ENCODE assay signal across 8 cellular contexts in genomic region chr12:57224973-57225679, GRCh38. TPM values are rescaled to one million over a fixed set of nuclear protein-coding genes. Genes with fewer than 3 reads are reported as not detected.
A peak's percentile ranks its signal among the peaks of the same experiment; 100 is the strongest.
DNase-seq lines count a peak whose midpoint lies in the region; ATAC-seq and TF ChIP-seq lines count a peak whose summit lies in the region.

No MANE protein-coding gene starts in this region.

- peaks cover 14% of the 10 kb centered on the region for H3K27me3 Mint-ChIP-seq in HFFc6 (ENCODE audit: insufficient read depth)
- peaks cover 78% of the 10 kb centered on the region for H3K27me3 Mint-ChIP-seq in endodermal cell (ENCODE audit: insufficient read depth)

- no peak overlapping the region for H3K9ac ChIP-seq in endodermal cell (ENCODE audit: extremely low read depth, low read length, poor library complexity, severe bottlenecking)

- H3K9me3 ChIP-seq in endodermal cell (ENCODE audit: control insufficient read depth, low read length) = no peaks in the 10 kb centered on the region

- TF ChIP-seq CTCF in AG09319 (IDR thresholded peaks at IDR 0.05; ENCODE audit: low read depth, low read length) (peak; percentile 6), HFFc6 (IDR thresholded peaks at IDR 0.05) (peak; percentile 68), endodermal cell (conservative IDR thresholded peaks at IDR 0.05) (peak; percentile 98), omental fat pad (IDR thresholded peaks at IDR 0.05) (peak in 1 of 3 donors; percentile 32)

- peak; percentile 26 for ATAC-seq in omental fat pad (ENCODE audit: low FRiP score)
- ATAC-seq in HG03521 (IDR thresholded peaks at IDR 0.05; ENCODE audit: unreplicated experiment) = no peak

- no peak overlapping the region for H3K4me3 ChIP-seq in endodermal cell (ENCODE audit: low read length)

- no peaks in the 10 kb centered on the region for H3K4me1 ChIP-seq in endodermal cell (ENCODE audit: control insufficient read depth, insufficient read depth, low read length)

- 39 to 43% methylated on average over 44 to 61 of the region's 61 CpGs for WGBS in endodermal cell (ENCODE audit: insufficient coverage in 1 of 2, insufficient read length in 1 of 2), 2 experiments

- H3K27ac ChIP-seq in endodermal cell (ENCODE audit: low read depth, low read length) = no peak overlapping the region

- H3K4me1 Mint-ChIP-seq in HFFc6 (ENCODE audit: low read depth) (peaks cover 25% of the 10 kb centered on the region), endodermal cell (peaks cover 30% of the 10 kb centered on the region)

- DNase-seq in AG09319 (ENCODE audit: extremely low read depth, low read depth) = no peak
- no peak for DNase-seq in HFFc6
- peak; percentile 57 to 64 for DNase-seq in activated CD4-positive, alpha-beta T cell treated with anti-CD3 and anti-CD28 coated beads for 4 hours
- DNase-seq in endodermal cell = peak; percentile 97
- DNase-seq in omental fat pad (ENCODE audit: low spot score) = no peak
- DNase-seq in NCI-H2107 treated with DMSO at 0.1 percent for 48 hours (lab: John Stamatoyannopoulos, UW; ENCODE audit: unreplicated experiment) = no peak
- DNase-seq in COLO829 (ENCODE audit: low spot score) = no peak

- no peaks in the 10 kb centered on the region for H3K9me3 Mint-ChIP-seq in HFFc6
- no peaks in the 10 kb centered on the region for H3K9me3 Mint-ChIP-seq in endodermal cell

- H3K36me3 ChIP-seq in endodermal cell (ENCODE audit: control insufficient read depth, insufficient read depth, low read length) = no peaks in the 10 kb centered on the region

- H3K4me3 Mint-ChIP-seq in HFFc6 (no peak overlapping the region), endodermal cell (no peak overlapping the region)

- H3K27ac Mint-ChIP-seq in HFFc6 (no peak overlapping the region), endodermal cell (no peak overlapping the region)

- H3K36me3 Mint-ChIP-seq in HFFc6 (ENCODE audit: low read depth) (peaks cover 6% of the 10 kb centered on the region; the same call in 1 of the 2 replicates), endodermal cell (ENCODE audit: low read depth) (no peaks in the 10 kb centered on the region)

- H3K27me3 ChIP-seq in endodermal cell (ENCODE audit: control insufficient read depth, insufficient read depth, low read length, poor library complexity, severe bottlenecking) = peaks cover 79% of the 10 kb centered on the region

RNA-seq across cellular contexts. Expression of gene SHMT2, which starts 4.4 kb away (rescaled TPM):
- total RNA-seq in HFFc6 (2021; fragmentation: NEBNext Ultra II Directional; extraction: Animal tissue kit (Norgen Biotek cat#: 25700)) = 100 to 1,000 TPM; 112 to 127 (median 126) TPM
- total RNA-seq in endodermal cell (100 to 1,000 TPM in 1 of 2 donors, 10 to 100 TPM in 1; 76.7 to 134 TPM), omental fat pad (10 to 100 TPM; 45.2 to 66.4 (median 55.0) TPM)
- 141 TPM for polyA plus RNA-seq in endodermal cell (2013, experiment 1 of 2)
- 96.2 TPM for polyA plus RNA-seq in endodermal cell (2013, experiment 2 of 2)

RNA-seq across cellular contexts. Expression of gene NXPH4, which starts 8.5 kb away (rescaled TPM):
- 1 to 10 TPM; 2.9 to 8.2 (median 3.9) TPM for total RNA-seq in HFFc6 (2021; fragmentation: NEBNext Ultra II Directional; extraction: Animal tissue kit (Norgen Biotek cat#: 25700))
- total RNA-seq in endodermal cell = 1 to 10 TPM in 1 of 2 donors, under 1 TPM in 1; 0.31 to 1.1 TPM
- polyA plus RNA-seq in endodermal cell (2013, experiment 1 of 2) = 7.8 TPM
- 6.4 TPM for polyA plus RNA-seq in endodermal cell (2013, experiment 2 of 2)
- 1 to 10 TPM in 2 of 4 donors, under 1 TPM in 1, not detected in 1; 0.56 to 2.4 (median 1.4) TPM for total RNA-seq in omental fat pad

RNA-seq across cellular contexts. Expression of gene STAC3, which starts 25.9 kb away (rescaled TPM):
- 1 to 10 TPM in 1 of 6 experiments, under 1 TPM in 5; 0.21 to 1.1 (median 0.58) TPM for total RNA-seq in HFFc6 (2021; fragmentation: NEBNext Ultra II Directional; extraction: Animal tissue kit (Norgen Biotek cat#: 25700))
- total RNA-seq in endodermal cell = 1 to 10 TPM; 5.9 to 6.8 TPM
- 2.5 TPM for polyA plus RNA-seq in endodermal cell (2013, experiment 1 of 2)
- 1.9 TPM for polyA plus RNA-seq in endodermal cell (2013, experiment 2 of 2)
- total RNA-seq in omental fat pad = 1 to 10 TPM; 2.0 to 3.7 (median 2.6) TPM

Comparison
In these comparisons a context has a peak if more than half of its experiments do, and no peak if none do; other contexts are left out.
1. DNase-seq: peak in activated CD4-positive, alpha-beta T cell treated with anti-CD3 and anti-CD28 coated beads for 4 hours (2 of 2) and endodermal cell (single experiment); none in AG09319 (single experiment), HFFc6 (single experiment), omental fat pad (single experiment), NCI-H2107 treated with DMSO at 0.1 percent for 48 hours (single experiment) and COLO829 (single experiment).